In the genomic region with DNA sequence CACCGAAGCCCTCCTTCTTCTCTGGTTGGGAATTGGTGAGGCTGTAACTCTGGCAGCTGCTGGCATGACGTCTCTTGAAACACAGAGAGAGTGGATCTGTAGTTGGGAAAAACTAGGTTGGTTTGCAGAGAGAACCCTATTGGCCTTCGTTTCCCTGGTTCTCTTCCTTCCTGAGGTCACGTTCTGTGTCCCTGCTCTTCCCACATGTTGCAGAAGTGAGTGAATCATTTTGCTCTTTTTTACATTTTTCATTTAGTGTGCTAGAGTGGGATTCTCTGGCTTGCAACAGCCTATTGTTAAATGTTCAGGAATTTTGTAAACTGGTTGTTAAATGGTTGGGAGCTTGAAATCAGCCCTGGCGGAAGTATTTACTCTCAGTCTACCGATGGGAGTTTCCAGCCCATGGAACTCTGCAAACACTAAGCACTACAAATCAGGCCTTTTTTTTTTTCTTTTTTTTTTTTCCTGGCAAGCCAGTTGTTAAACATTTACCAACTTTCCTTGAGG, we compare ENCODE assay signal across 1 cellular context.
A peak's percentile ranks its signal among the peaks of the same experiment; 100 is the strongest.
TF ChIP-seq lines count a peak whose summit lies in the region.

No MANE protein-coding gene starts in this region.

TF ChIP-seq in HepG2, 621 proteins besides CTCF, POLR2A, EP300 and RAD21 (continued from another document and continues in another):
- TF ChIP-seq, protein P1, sequence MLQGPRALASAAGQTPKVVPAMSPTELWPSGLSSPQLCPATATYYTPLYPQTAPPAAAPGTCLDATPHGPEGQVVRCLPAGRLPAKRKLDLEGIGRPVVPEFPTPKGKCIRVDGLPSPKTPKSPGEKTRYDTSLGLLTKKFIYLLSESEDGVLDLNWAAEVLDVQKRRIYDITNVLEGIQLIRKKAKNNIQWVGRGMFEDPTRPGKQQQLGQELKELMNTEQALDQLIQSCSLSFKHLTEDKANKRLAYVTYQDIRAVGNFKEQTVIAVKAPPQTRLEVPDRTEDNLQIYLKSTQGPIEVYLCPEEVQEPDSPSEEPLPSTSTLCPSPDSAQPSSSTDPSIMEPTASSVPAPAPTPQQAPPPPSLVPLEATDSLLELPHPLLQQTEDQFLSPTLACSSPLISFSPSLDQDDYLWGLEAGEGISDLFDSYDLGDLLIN (CRISPR knock-in tag; IDR thresholded peaks at IDR 0.05; ENCODE audit: borderline replicate concordance): no peak
- TF ChIP-seq, protein P2, sequence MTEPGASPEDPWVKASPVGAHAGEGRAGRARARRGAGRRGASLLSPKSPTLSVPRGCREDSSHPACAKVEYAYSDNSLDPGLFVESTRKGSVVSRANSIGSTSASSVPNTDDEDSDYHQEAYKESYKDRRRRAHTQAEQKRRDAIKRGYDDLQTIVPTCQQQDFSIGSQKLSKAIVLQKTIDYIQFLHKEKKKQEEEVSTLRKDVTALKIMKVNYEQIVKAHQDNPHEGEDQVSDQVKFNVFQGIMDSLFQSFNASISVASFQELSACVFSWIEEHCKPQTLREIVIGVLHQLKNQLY (CRISPR knock-in tag; IDR thresholded peaks at IDR 0.05): no peak
- TF ChIP-seq SP140L (CRISPR knock-in tag; IDR thresholded peaks at IDR 0.05; ENCODE audit: borderline replicate concordance) (0 out of 2 replicates have a peak, but pooled peaks have one; percentile 34), KLF13 (CRISPR knock-in tag; IDR thresholded peaks at IDR 0.05) (no peak), GABPB1 (CRISPR knock-in tag; IDR thresholded peaks at IDR 0.05) (no peak), TCF12 (IDR thresholded peaks at IDR 0.05) (no peak), TCF12 (CRISPR knock-in tag; IDR thresholded peaks at IDR 0.05) (no peak), ZNF878 (CRISPR knock-in tag; IDR thresholded peaks at IDR 0.05) (peak; percentile 34; the same call in 1 of the 2 replicates), HNRNPH1 (optimal IDR thresholded peaks at IDR 0.05; ENCODE audit: low read depth, low read length) (no peak), MED1 (CRISPR knock-in tag; IDR thresholded peaks at IDR 0.05) (peak; percentile 65), PHF21A (CRISPR knock-in tag; IDR thresholded peaks at IDR 0.05) (peak; percentile 72; the same call in 1 of the 2 replicates), FOSL1 (CRISPR knock-in tag; IDR thresholded peaks at IDR 0.05; ENCODE audit: borderline replicate concordance) (no peak), RFXANK (CRISPR knock-in tag; IDR thresholded peaks at IDR 0.05) (0 out of 2 replicates have a peak, but pooled peaks have one; percentile 27), ZFP82 (CRISPR knock-in tag; IDR thresholded peaks at IDR 0.05; ENCODE audit: borderline replicate concordance) (no peak), KLF11 (CRISPR knock-in tag; IDR thresholded peaks at IDR 0.05) (no peak), CEBPG (CRISPR knock-in tag; IDR thresholded peaks at IDR 0.05) (peak; percentile 28; the same call in 1 of the 2 replicates), ZNF383 (CRISPR knock-in tag; IDR thresholded peaks at IDR 0.05; ENCODE audit: borderline replicate concordance) (no peak), ZNF766 (CRISPR knock-in tag; IDR thresholded peaks at IDR 0.05; ENCODE audit: borderline replicate concordance) (no peak), ZNF879 (CRISPR knock-in tag; IDR thresholded peaks at IDR 0.05) (no peak), ZNF567 (CRISPR knock-in tag; IDR thresholded peaks at IDR 0.05; ENCODE audit: borderline replicate concordance) (no peak), ZNF331 (CRISPR knock-in tag; IDR thresholded peaks at IDR 0.05) (no peak), ZNF431 (CRISPR knock-in tag; IDR thresholded peaks at IDR 0.05; ENCODE audit: borderline replicate concordance, low read depth) (peak; percentile 51; the same call in 1 of the 2 replicates), CENPX (CRISPR knock-in tag; IDR thresholded peaks at IDR 0.05) (no peak), ZFAT (CRISPR knock-in tag; conservative IDR thresholded peaks at IDR 0.05) (no peak), ZNF121 (CRISPR knock-in tag; IDR thresholded peaks at IDR 0.05) (no peak), TOE1 (CRISPR knock-in tag; IDR thresholded peaks at IDR 0.05) (no peak), SP4 (CRISPR knock-in tag; IDR thresholded peaks at IDR 0.05) (no peak), PITX1 (CRISPR knock-in tag; IDR thresholded peaks at IDR 0.05) (no peak), NFIC (IDR thresholded peaks at IDR 0.05; ENCODE audit: low read length) (peak; percentile 52; the same call in 1 of the 2 replicates), ZNF3 (CRISPR knock-in tag; IDR thresholded peaks at IDR 0.05) (0 out of 2 replicates have a peak, but pooled peaks have one; percentile 31), GABPA (IDR thresholded peaks at IDR 0.05; ENCODE audit: low read depth, low read length) (no peak), GABPA (CRISPR knock-in tag; IDR thresholded peaks at IDR 0.05; ENCODE audit: low read depth) (0 out of 2 replicates have a peak, but pooled peaks have one; percentile 52), TBX2 (CRISPR knock-in tag; IDR thresholded peaks at IDR 0.05; ENCODE audit: borderline replicate concordance) (no peak), RXRB (CRISPR knock-in tag; IDR thresholded peaks at IDR 0.05; ENCODE audit: borderline replicate concordance) (peak; percentile 52), SYNCRIP (IDR thresholded peaks at IDR 0.05; ENCODE audit: insufficient read depth, low read depth, low read length) (no peak)
- TF ChIP-seq, protein P3, sequence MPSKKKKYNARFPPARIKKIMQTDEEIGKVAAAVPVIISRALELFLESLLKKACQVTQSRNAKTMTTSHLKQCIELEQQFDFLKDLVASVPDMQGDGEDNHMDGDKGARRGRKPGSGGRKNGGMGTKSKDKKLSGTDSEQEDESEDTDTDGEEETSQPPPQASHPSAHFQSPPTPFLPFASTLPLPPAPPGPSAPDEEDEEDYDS (CRISPR knock-in tag; IDR thresholded peaks at IDR 0.05): peak; percentile 30; the same call in 1 of the 2 replicates
- TF ChIP-seq, protein P4, sequence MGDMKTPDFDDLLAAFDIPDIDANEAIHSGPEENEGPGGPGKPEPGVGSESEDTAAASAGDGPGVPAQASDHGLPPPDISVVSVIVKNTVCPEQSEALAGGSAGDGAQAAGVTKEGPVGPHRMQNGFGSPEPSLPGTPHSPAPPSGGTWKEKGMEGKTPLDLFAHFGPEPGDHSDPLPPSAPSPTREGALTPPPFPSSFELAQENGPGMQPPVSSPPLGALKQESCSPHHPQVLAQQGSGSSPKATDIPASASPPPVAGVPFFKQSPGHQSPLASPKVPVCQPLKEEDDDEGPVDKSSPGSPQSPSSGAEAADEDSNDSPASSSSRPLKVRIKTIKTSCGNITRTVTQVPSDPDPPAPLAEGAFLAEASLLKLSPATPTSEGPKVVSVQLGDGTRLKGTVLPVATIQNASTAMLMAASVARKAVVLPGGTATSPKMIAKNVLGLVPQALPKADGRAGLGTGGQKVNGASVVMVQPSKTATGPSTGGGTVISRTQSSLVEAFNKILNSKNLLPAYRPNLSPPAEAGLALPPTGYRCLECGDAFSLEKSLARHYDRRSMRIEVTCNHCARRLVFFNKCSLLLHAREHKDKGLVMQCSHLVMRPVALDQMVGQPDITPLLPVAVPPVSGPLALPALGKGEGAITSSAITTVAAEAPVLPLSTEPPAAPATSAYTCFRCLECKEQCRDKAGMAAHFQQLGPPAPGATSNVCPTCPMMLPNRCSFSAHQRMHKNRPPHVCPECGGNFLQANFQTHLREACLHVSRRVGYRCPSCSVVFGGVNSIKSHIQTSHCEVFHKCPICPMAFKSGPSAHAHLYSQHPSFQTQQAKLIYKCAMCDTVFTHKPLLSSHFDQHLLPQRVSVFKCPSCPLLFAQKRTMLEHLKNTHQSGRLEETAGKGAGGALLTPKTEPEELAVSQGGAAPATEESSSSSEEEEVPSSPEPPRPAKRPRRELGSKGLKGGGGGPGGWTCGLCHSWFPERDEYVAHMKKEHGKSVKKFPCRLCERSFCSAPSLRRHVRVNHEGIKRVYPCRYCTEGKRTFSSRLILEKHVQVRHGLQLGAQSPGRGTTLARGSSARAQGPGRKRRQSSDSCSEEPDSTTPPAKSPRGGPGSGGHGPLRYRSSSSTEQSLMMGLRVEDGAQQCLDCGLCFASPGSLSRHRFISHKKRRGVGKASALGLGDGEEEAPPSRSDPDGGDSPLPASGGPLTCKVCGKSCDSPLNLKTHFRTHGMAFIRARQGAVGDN (CRISPR knock-in tag; IDR thresholded peaks at IDR 0.05): no peak
- TF ChIP-seq, protein P5, sequence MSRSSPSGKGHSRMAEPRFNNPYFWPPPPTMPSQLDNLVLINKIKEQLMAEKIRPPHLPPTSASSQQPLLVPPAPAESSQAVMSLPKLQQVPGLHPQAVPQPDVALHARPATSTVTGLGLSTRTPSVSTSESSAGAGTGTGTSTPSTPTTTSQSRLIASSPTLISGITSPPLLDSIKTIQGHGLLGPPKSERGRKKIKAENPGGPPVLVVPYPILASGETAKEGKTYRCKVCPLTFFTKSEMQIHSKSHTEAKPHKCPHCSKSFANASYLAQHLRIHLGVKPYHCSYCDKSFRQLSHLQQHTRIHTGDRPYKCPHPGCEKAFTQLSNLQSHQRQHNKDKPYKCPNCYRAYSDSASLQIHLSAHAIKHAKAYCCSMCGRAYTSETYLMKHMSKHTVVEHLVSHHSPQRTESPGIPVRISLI (CRISPR knock-in tag; IDR thresholded peaks at IDR 0.05; ENCODE audit: borderline replicate concordance): peak; percentile 99
- TF ChIP-seq, protein P6, sequence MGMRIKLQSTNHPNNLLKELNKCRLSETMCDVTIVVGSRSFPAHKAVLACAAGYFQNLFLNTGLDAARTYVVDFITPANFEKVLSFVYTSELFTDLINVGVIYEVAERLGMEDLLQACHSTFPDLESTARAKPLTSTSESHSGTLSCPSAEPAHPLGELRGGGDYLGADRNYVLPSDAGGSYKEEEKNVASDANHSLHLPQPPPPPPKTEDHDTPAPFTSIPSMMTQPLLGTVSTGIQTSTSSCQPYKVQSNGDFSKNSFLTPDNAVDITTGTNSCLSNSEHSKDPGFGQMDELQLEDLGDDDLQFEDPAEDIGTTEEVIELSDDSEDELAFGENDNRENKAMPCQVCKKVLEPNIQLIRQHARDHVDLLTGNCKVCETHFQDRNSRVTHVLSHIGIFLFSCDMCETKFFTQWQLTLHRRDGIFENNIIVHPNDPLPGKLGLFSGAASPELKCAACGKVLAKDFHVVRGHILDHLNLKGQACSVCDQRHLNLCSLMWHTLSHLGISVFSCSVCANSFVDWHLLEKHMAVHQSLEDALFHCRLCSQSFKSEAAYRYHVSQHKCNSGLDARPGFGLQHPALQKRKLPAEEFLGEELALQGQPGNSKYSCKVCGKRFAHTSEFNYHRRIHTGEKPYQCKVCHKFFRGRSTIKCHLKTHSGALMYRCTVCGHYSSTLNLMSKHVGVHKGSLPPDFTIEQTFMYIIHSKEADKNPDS (CRISPR knock-in tag; IDR thresholded peaks at IDR 0.05): no peak
- TF ChIP-seq, protein P7, sequence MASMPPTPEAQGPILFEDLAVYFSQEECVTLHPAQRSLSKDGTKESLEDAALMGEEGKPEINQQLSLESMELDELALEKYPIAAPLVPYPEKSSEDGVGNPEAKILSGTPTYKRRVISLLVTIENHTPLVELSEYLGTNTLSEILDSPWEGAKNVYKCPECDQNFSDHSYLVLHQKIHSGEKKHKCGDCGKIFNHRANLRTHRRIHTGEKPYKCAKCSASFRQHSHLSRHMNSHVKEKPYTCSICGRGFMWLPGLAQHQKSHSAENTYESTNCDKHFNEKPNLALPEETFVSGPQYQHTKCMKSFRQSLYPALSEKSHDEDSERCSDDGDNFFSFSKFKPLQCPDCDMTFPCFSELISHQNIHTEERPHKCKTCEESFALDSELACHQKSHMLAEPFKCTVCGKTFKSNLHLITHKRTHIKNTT (CRISPR knock-in tag; IDR thresholded peaks at IDR 0.05): no peak
- TF ChIP-seq, protein P8, sequence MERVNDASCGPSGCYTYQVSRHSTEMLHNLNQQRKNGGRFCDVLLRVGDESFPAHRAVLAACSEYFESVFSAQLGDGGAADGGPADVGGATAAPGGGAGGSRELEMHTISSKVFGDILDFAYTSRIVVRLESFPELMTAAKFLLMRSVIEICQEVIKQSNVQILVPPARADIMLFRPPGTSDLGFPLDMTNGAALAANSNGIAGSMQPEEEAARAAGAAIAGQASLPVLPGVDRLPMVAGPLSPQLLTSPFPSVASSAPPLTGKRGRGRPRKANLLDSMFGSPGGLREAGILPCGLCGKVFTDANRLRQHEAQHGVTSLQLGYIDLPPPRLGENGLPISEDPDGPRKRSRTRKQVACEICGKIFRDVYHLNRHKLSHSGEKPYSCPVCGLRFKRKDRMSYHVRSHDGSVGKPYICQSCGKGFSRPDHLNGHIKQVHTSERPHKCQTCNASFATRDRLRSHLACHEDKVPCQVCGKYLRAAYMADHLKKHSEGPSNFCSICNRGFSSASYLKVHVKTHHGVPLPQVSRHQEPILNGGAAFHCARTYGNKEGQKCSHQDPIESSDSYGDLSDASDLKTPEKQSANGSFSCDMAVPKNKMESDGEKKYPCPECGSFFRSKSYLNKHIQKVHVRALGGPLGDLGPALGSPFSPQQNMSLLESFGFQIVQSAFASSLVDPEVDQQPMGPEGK (CRISPR knock-in tag; IDR thresholded peaks at IDR 0.05): no peak
- TF ChIP-seq, protein P9, sequence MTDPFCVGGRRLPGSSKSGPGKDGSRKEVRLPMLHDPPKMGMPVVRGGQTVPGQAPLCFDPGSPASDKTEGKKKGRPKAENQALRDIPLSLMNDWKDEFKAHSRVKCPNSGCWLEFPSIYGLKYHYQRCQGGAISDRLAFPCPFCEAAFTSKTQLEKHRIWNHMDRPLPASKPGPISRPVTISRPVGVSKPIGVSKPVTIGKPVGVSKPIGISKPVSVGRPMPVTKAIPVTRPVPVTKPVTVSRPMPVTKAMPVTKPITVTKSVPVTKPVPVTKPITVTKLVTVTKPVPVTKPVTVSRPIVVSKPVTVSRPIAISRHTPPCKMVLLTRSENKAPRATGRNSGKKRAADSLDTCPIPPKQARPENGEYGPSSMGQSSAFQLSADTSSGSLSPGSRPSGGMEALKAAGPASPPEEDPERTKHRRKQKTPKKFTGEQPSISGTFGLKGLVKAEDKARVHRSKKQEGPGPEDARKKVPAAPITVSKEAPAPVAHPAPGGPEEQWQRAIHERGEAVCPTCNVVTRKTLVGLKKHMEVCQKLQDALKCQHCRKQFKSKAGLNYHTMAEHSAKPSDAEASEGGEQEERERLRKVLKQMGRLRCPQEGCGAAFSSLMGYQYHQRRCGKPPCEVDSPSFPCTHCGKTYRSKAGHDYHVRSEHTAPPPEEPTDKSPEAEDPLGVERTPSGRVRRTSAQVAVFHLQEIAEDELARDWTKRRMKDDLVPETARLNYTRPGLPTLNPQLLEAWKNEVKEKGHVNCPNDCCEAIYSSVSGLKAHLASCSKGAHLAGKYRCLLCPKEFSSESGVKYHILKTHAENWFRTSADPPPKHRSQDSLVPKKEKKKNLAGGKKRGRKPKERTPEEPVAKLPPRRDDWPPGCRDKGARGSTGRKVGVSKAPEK (CRISPR knock-in tag; IDR thresholded peaks at IDR 0.05; ENCODE audit: borderline replicate concordance): no peak
- TF ChIP-seq, protein P10, sequence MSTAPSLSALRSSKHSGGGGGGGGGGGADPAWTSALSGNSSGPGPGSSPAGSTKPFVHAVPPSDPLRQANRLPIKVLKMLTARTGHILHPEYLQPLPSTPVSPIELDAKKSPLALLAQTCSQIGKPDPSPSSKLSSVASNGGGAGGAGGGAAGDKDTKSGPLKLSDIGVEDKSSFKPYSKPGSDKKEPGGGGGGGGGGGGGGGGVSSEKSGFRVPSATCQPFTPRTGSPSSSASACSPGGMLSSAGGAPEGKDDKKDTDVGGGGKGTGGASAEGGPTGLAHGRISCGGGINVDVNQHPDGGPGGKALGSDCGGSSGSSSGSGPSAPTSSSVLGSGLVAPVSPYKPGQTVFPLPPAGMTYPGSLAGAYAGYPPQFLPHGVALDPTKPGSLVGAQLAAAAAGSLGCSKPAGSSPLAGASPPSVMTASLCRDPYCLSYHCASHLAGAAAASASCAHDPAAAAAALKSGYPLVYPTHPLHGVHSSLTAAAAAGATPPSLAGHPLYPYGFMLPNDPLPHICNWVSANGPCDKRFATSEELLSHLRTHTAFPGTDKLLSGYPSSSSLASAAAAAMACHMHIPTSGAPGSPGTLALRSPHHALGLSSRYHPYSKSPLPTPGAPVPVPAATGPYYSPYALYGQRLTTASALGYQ (CRISPR knock-in tag; IDR thresholded peaks at IDR 0.05): peak; percentile 56; the same call in 1 of the 2 replicates
